16 cellular contexts compared by ENCODE assay signal in genomic region chr1:223228931-223229528, GRCh38.
A peak's percentile ranks its signal among the peaks of the same experiment; 100 is the strongest.
DNase-seq lines count a peak whose midpoint lies in the region; ATAC-seq, FAIRE-seq and TF ChIP-seq lines count a peak whose summit lies in the region.
"Had no signal": no experiment of that assay in that cellular context is flagged by ENCODE, and none has a peak within 500 bp of the region (broad histone marks: within the 10 kb centered on the region; RNA-seq: fewer than 3 reads in every experiment).

No MANE protein-coding gene starts in this region.

- in situ Hi-C loops in GM23248 (cut with MboI), result no loop called here

- ATAC-seq in GM18498 (IDR thresholded peaks at IDR 0.05; ENCODE audit: unreplicated experiment) (no peak), WTC11 (no peak)

- no peak for TF ChIP-seq POLR2A in spleen (IDR thresholded peaks at IDR 0.05)

- WGBS in GM23248 (ENCODE audit: low coverage in 1 of 2, low lambda C conversion rate in 2 of 2, missing lambda C conversion rate in 2 of 2), 2 experiments, result 95 to 97% methylated on average over 12 of the region's 12 CpGs
- WGBS in spleen, 5 donors, result 87 to 94% (median 89%) methylated on average over 12 of the region's 12 CpGs

- H3K9ac ChIP-seq in GM23248 (no peak overlapping the region), kidney (ENCODE audit: low read length in 2 of 2) (no peak overlapping the region)

- peaks cover 35% of the 10 kb centered on the region for H3F3A ChIP-seq in GM23248 (ENCODE audit: insufficient read depth)

- H3K27ac Mint-ChIP-seq in WTC11, result no peak overlapping the region
- H3K27ac Mint-ChIP-seq: B cell had no signal

- CTCF ChIA-PET in WTC11 (lab: Charles Lee), result no interaction called here

- H3K9me3 ChIP-seq in GM23248 (ENCODE audit: low read depth) (no peaks in the 10 kb centered on the region), spleen (no peaks in the 10 kb centered on the region), kidney (ENCODE audit: control insufficient read depth in 1 of 2, low read length in 2 of 2) (no peaks in the 10 kb centered on the region)

- H3K4me1 ChIP-seq in GM23248 (ENCODE audit: insufficient read depth), result peaks cover 41% of the 10 kb centered on the region
- no peaks in the 10 kb centered on the region for H3K4me1 ChIP-seq in spleen
- no peaks in the 10 kb centered on the region for H3K4me1 ChIP-seq in kidney (ENCODE audit: control insufficient read depth in 1 of 2, insufficient read depth in 1 of 2, low read depth in 1 of 2, low read length in 2 of 2)

- no peaks in the 10 kb centered on the region for H3K79me2 ChIP-seq in GM23248 (ENCODE audit: insufficient read depth)

- H3K9me2 ChIP-seq in GM23248 (ENCODE audit: insufficient read depth), result no peaks in the 10 kb centered on the region

- H3K27ac ChIP-seq in GM23248 (no peak overlapping the region), spleen (no peak overlapping the region), kidney (ENCODE audit: low read depth in 2 of 2, low read length in 2 of 2) (no peak overlapping the region)

- intact Hi-C loops in spleen (cut with DNase I; ENCODE audit: low total_unique reads) (no loop called here), kidney (cut with DNase I) (no loop called here)

- no peak for FAIRE-seq in kidney (lab: Jason Lieb, UNC)
- FAIRE-seq: H54, RCC 7860 had no signal

- POLR2A ChIA-PET in WTC11 (lab: Charles Lee), result no interaction called here

- no peaks in the 10 kb centered on the region for H3K27me3 ChIP-seq in GM23248 (replicated peaks; ENCODE audit: insufficient read depth)
- H3K27me3 ChIP-seq in spleen (replicated peaks in 1 of 7), result peaks cover 0 to 3% (median 0%) of the 10 kb centered on the region in 7 donors

- no peaks in the 10 kb centered on the region for H4K20me1 ChIP-seq in GM23248 (ENCODE audit: insufficient read depth)

- H3K36me3 ChIP-seq in GM23248 (ENCODE audit: low read depth) (no peaks in the 10 kb centered on the region), spleen (no peaks in the 10 kb centered on the region), kidney (ENCODE audit: control insufficient read depth in 1 of 2, insufficient read depth in 2 of 2, low read length in 2 of 2) (no peaks in the 10 kb centered on the region)

- no peaks in the 10 kb centered on the region for H3K9me3 Mint-ChIP-seq in WTC11

- H3K4me3 Mint-ChIP-seq in WTC11, result no peak overlapping the region
- H3K4me3 Mint-ChIP-seq: B cell had no signal

- TF ChIP-seq CTCF in spleen (IDR thresholded peaks at IDR 0.05 in 8 of 11, conservative IDR thresholded peaks at IDR 0.05 in 3 of 11) (no peak), WTC11 (IDR thresholded peaks at IDR 0.05) (no peak), kidney (IDR thresholded peaks at IDR 0.05; ENCODE audit: borderline replicate concordance, extremely low read depth, insufficient read depth) (no peak)

- peaks cover 5% of the 10 kb centered on the region; the same call in 1 of the 2 replicates for H3K27me3 Mint-ChIP-seq in WTC11 (ENCODE audit: low read depth)

- H3K4me1 Mint-ChIP-seq in WTC11, result no peaks in the 10 kb centered on the region
- H3K4me1 Mint-ChIP-seq: B cell had no signal

- H3K4me2 ChIP-seq in GM23248 (ENCODE audit: unreplicated experiment), result peak overlapping the region; percentile 97

- no peak overlapping the region for H2AFZ ChIP-seq in GM23248

- no peak overlapping the region for H3K4me3 ChIP-seq in GM23248
- no peak overlapping the region for H3K4me3 ChIP-seq in spleen
- H3K4me3 ChIP-seq in kidney (ENCODE audit: low read length in 2 of 2), result no peak overlapping the region

- no peaks in the 10 kb centered on the region for H3K36me3 Mint-ChIP-seq in WTC11

- DNase-seq in GM23248 (no peak), M059J (ENCODE audit: low read depth) (peak; percentile 68), astrocyte of the hippocampus (ENCODE audit: low read depth, low spot score) (peak; percentile 17), spleen (peak; percentile 32), WTC11 (ENCODE audit: low spot score) (no peak), kidney (no peak)
- DNase-seq: CD8-positive, alpha-beta memory T cell; Karpas-422; NCI-H2029 treated with DMSO at 0.1 percent for 48 hours; NCI-H510A; NCI-H82; SIG-M5 had no signal

TF ChIP-seq in WTC11, 78 proteins besides CTCF, POLR2A, EP300 and RAD21:
- no peak for TF ChIP-seq ZNF219 (CRISPR knock-in tag; IDR thresholded peaks at IDR 0.05; ENCODE audit: borderline replicate concordance)
- no peak for TF ChIP-seq FOXJ3 (CRISPR knock-in tag; IDR thresholded peaks at IDR 0.05; ENCODE audit: borderline replicate concordance)
- no peak for TF ChIP-seq ZNF121 (CRISPR knock-in tag; IDR thresholded peaks at IDR 0.05)
- TF ChIP-seq STAT6 (CRISPR knock-in tag; conservative IDR thresholded peaks at IDR 0.05; ENCODE audit: low read depth), result no peak
- TF ChIP-seq OVOL2 (CRISPR knock-in tag; IDR thresholded peaks at IDR 0.05; ENCODE audit: borderline replicate concordance), result no peak
- no peak for TF ChIP-seq GTF2I (CRISPR knock-in tag; conservative IDR thresholded peaks at IDR 0.05)
- no peak for TF ChIP-seq GABPB1 (CRISPR knock-in tag; IDR thresholded peaks at IDR 0.05)
- TF ChIP-seq PREB (CRISPR knock-in tag; IDR thresholded peaks at IDR 0.05; ENCODE audit: borderline replicate concordance), result no peak
- no peak for TF ChIP-seq SMAD4 (CRISPR knock-in tag; IDR thresholded peaks at IDR 0.05)
- no peak for TF ChIP-seq ZBTB21 (CRISPR knock-in tag; IDR thresholded peaks at IDR 0.05; ENCODE audit: borderline replicate concordance)
- no peak for TF ChIP-seq FOXK1 (CRISPR knock-in tag; IDR thresholded peaks at IDR 0.05)
- TF ChIP-seq, protein P1, sequence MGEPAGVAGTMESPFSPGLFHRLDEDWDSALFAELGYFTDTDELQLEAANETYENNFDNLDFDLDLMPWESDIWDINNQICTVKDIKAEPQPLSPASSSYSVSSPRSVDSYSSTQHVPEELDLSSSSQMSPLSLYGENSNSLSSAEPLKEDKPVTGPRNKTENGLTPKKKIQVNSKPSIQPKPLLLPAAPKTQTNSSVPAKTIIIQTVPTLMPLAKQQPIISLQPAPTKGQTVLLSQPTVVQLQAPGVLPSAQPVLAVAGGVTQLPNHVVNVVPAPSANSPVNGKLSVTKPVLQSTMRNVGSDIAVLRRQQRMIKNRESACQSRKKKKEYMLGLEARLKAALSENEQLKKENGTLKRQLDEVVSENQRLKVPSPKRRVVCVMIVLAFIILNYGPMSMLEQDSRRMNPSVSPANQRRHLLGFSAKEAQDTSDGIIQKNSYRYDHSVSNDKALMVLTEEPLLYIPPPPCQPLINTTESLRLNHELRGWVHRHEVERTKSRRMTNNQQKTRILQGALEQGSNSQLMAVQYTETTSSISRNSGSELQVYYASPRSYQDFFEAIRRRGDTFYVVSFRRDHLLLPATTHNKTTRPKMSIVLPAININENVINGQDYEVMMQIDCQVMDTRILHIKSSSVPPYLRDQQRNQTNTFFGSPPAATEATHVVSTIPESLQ (CRISPR knock-in tag; IDR thresholded peaks at IDR 0.05), result no peak
- TF ChIP-seq ZMAT4 (CRISPR knock-in tag; IDR thresholded peaks at IDR 0.05), result no peak
- TF ChIP-seq KAT7 (CRISPR knock-in tag; IDR thresholded peaks at IDR 0.05; ENCODE audit: borderline replicate concordance), result no peak
- TF ChIP-seq JUN (CRISPR knock-in tag; IDR thresholded peaks at IDR 0.05), result no peak

Comparison
In these comparisons a context has a peak if more than half of its experiments do, and no peak if none do; other contexts are left out.
1. DNase-seq: peak in M059J (single experiment), astrocyte of the hippocampus (single experiment) and spleen (single experiment); none in GM23248 (single experiment), WTC11 (single experiment) and kidney (single experiment).